In the genomic region with DNA sequence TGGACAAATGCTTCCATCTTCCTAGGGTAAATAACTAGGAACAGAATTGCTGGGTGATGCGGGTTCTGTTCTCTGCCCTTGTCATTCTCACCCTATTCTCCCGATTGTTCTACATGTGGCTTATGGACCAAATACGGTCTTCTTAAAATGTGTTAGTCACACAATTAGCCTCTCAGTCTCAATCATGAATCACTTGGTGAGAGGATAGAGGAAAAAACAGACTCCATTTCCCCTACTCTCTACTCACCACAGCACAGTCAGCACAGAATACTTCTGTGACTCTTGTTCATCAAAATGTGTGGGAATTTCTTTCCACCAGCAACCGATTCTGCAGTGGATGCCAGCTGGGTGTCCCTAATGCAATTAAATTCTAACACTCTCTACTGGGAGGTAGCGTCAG, we compare ENCODE assay signal across 33 cellular contexts.
"Had no signal": no experiment of that assay in that cellular context is flagged by ENCODE, and none has a peak within 500 bp of the region (broad histone marks: within the 10 kb centered on the region; RNA-seq: fewer than 3 reads in every experiment).

No MANE protein-coding gene starts in this region.

- H3K27me3 Mint-ChIP-seq: activated naive CD8-positive, alpha-beta T cell; stimulated activated memory B cell treated with anti-CD40 and anti-IgM and Interleukin-4, amounts not matched to agents 10 μg/mL and 1 μg/mL and 100 μg/mL, for 72 hours; stimulated activated naive CD8-positive, alpha-beta T cell treated with anti-CD3 and anti-CD28 coated beads, Interleukin-15, amount 100 ng/mL, for 72 hours; type B pancreatic cell had no signal

- ATAC-seq: activated CD4-positive, CD25-positive, alpha-beta regulatory T cell treated with anti-CD3 and anti-CD28 coated beads, Interleukin-2, amount 50 U/mL, for 24 hours; effector memory CD8-positive, alpha-beta T cell; esophagus mucosa; left lung; lower lobe of right lung; mucosa of descending colon; sciatic nerve; stimulated activated memory B cell treated with anti-CD40 and anti-IgM and Interleukin-4, amounts not matched to agents 10 μg/mL and 1 μg/mL and 100 μg/mL, for 72 hours; stimulated activated naive CD8-positive, alpha-beta T cell treated with anti-CD3 and anti-CD28 coated beads, Interleukin-15, amount 100 ng/mL, for 72 hours had no signal

- H3K36me3 Mint-ChIP-seq: activated naive CD8-positive, alpha-beta T cell; natural killer cell treated with Interleukin-12 subunit alpha and Interleukin-12 subunit beta and Interleukin-15 and Interleukin-18, amount 100 ng/mL, for 72 hours; stimulated activated memory B cell treated with anti-CD40 and anti-IgM and Interleukin-4, amounts not matched to agents 10 μg/mL and 1 μg/mL and 100 μg/mL, for 72 hours; type B pancreatic cell had no signal

- H3K4me1 Mint-ChIP-seq: stimulated activated memory B cell treated with anti-CD40 and anti-IgM and Interleukin-4, amounts not matched to agents 10 μg/mL and 1 μg/mL and 100 μg/mL, for 72 hours; stimulated activated naive CD8-positive, alpha-beta T cell treated with anti-CD3 and anti-CD28 coated beads, Interleukin-15, amount 100 ng/mL, for 72 hours had no signal

- H3K4me3 Mint-ChIP-seq: activated naive CD8-positive, alpha-beta T cell; effector memory CD8-positive, alpha-beta T cell; natural killer cell treated with Interleukin-12 subunit alpha and Interleukin-12 subunit beta and Interleukin-15 and Interleukin-18, amount 100 ng/mL, for 72 hours; stimulated activated memory B cell treated with anti-CD40 and anti-IgM and Interleukin-4, amounts not matched to agents 10 μg/mL and 1 μg/mL and 100 μg/mL, for 72 hours; stimulated activated naive CD8-positive, alpha-beta T cell treated with anti-CD3 and anti-CD28 coated beads, Interleukin-15, amount 100 ng/mL, for 72 hours; type B pancreatic cell had no signal

- H3K9me3 Mint-ChIP-seq: effector memory CD8-positive, alpha-beta T cell; natural killer cell treated with Interleukin-12 subunit alpha and Interleukin-12 subunit beta and Interleukin-15 and Interleukin-18, amount 100 ng/mL, for 72 hours; stimulated activated memory B cell treated with anti-CD40 and anti-IgM and Interleukin-4, amounts not matched to agents 10 μg/mL and 1 μg/mL and 100 μg/mL, for 72 hours; stimulated activated naive CD8-positive, alpha-beta T cell treated with anti-CD3 and anti-CD28 coated beads, Interleukin-15, amount 100 ng/mL, for 72 hours; type B pancreatic cell had no signal

- DNase-seq: activated CD4-positive, alpha-beta T cell treated with anti-CD3 and anti-CD28 coated beads for 48 hours; activated CD4-positive, alpha-beta T cell treated with anti-CD3 and anti-CD28 coated beads, Interleukin-2, amount 50 U/mL, for 48 hours; activated CD8-positive, alpha-beta memory T cell treated with anti-CD3 and anti-CD28 coated beads for 24 hours; activated effector memory CD4-positive, alpha-beta T cell treated with Interleukin-2 at 50 U/mL for 16 hours; activated naive CD4-positive, alpha-beta T cell treated with Interleukin-2 at 50 U/mL for 16 hours; adrenal gland; aorta; brain microvascular endothelial cell; caudate nucleus; cortex of kidney; effector memory CD8-positive, alpha-beta T cell; foreskin melanocyte; kidney glomerular epithelial cell; left lung; lower lobe of right lung; mesendoderm; mucosa of descending colon; small intestine; stimulated activated CD4-positive, alpha-beta T cell treated with anti-CD3 and anti-CD28 coated beads, Interleukin-1b, Interleukin-23, amount 100 ng/mL, for 48 hours; stimulated activated CD4-positive, alpha-beta T cell treated with anti-CD3 and anti-CD28 coated beads, Interleukin-4, amount 100 ng/mL, for 4 hours; stimulated activated CD8-positive, alpha-beta memory T cell treated with anti-CD3 and anti-CD28 coated beads, Interleukin-4, amount 100 ng/mL, for 48 hours; stimulated activated naive CD8-positive, alpha-beta T cell treated with anti-CD3 and anti-CD28 coated beads, Interleukin-15, amount 100 ng/mL, for 72 hours; substantia nigra; T-helper 9 cell; uterus; WERI-Rb-1 had no signal

- H3K27ac Mint-ChIP-seq: activated naive CD8-positive, alpha-beta T cell; effector memory CD8-positive, alpha-beta T cell; natural killer cell treated with Interleukin-12 subunit alpha and Interleukin-12 subunit beta and Interleukin-15 and Interleukin-18, amount 100 ng/mL, for 72 hours; stimulated activated memory B cell treated with anti-CD40 and anti-IgM and Interleukin-4, amounts not matched to agents 10 μg/mL and 1 μg/mL and 100 μg/mL, for 72 hours; stimulated activated naive CD8-positive, alpha-beta T cell treated with anti-CD3 and anti-CD28 coated beads, Interleukin-15, amount 100 ng/mL, for 72 hours; type B pancreatic cell had no signal
